Comparison of ENCODE assay signal across 22 cellular contexts in the genomic region with DNA sequence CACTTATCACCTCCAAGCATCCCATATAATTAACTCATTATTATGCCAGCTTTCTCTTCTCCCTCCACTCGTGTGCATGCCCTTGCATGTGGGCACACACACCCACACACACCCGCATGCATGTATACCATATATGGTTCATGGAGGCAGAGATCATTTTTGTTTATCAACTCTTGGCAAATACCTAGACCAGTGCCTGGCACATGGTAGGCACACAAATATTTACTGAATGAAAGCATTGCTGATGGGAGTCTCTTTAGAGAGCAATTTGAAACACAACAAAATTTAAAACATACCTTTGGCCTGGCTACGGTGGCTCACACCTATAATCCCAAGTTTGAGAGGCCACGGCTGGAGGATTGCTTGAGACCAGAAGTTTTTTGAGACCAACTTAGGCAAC. TPM values are rescaled to one million over a fixed set of nuclear protein-coding genes. Genes with fewer than 3 reads are reported as not detected.
DNase-seq lines count a peak whose midpoint lies in the region; ATAC-seq, FAIRE-seq and TF ChIP-seq lines count a peak whose summit lies in the region.
"Had no signal": no experiment of that assay in that cellular context is flagged by ENCODE, and none has a peak within 500 bp of the region (broad histone marks: within the 10 kb centered on the region; RNA-seq: fewer than 3 reads in every experiment).

No MANE protein-coding gene starts in this region.

- 68 to 73% (median 72%) methylated on average over 4 of the region's 4 CpGs for WGBS in small intestine, 3 donors

- H3K4me3 ChIP-seq in small intestine (ENCODE audit: low read depth in 1 of 2, low read length in 2 of 2) (no peak overlapping the region), BE2C (ENCODE audit: low read depth, low read length) (no peak overlapping the region)

- H3K27me3 ChIP-seq in small intestine (ENCODE audit: control insufficient read depth in 2 of 2, insufficient read depth in 2 of 2, low read length in 2 of 2) (no peaks in the 10 kb centered on the region), BE2C (no peaks in the 10 kb centered on the region)

- no peak overlapping the region for H3K27ac ChIP-seq in small intestine (ENCODE audit: low read depth in 1 of 2, low read length in 1 of 2)

- no peak for TF ChIP-seq CTCF in BE2C (IDR thresholded peaks at IDR 0.05; ENCODE audit: low read depth, low read length)

- intact Hi-C loops in left colon (cut with DNase I, micrococcal nuclease) = no loop called here

- H3K4me1 ChIP-seq in small intestine (ENCODE audit: control insufficient read depth in 2 of 2, insufficient read depth in 1 of 2, low read depth in 1 of 2, low read length in 1 of 2) (no peaks in the 10 kb centered on the region), BE2C (no peaks in the 10 kb centered on the region)

- H3K9me3 ChIP-seq in small intestine (ENCODE audit: control insufficient read depth, low read depth) (no peaks in the 10 kb centered on the region), BE2C (no peaks in the 10 kb centered on the region)

- peak; percentile 42 for ATAC-seq in left colon
- ATAC-seq: HCT116, PC-3 had no signal

- H3K36me3 ChIP-seq in small intestine (ENCODE audit: control insufficient read depth in 2 of 2, insufficient read depth in 2 of 2, low read length in 2 of 2) (peaks cover 0 to 3% of the 10 kb centered on the region in 2 donors), BE2C (no peaks in the 10 kb centered on the region)

- DNase-seq in NCI-H2029 (lab: John Stamatoyannopoulos, UW) (peak; percentile 5), NCI-H2029 treated with DMSO at 0.1 percent for 48 hours (lab: John Stamatoyannopoulos, UW) (no peak), NCI-H226 (peak; percentile 1), left colon (no peak), small intestine (peak; percentile 3), BE2C (no peak), NOMO-1 treated with DMSO at 0.1 percent for 48 hours (lab: John Stamatoyannopoulos, UW; ENCODE audit: unreplicated experiment) (no peak), CD1c-positive myeloid dendritic cell (ENCODE audit: extremely low spot score) (no peak)
- DNase-seq: DND-41, GDM1, NCI-H1092 treated with DMSO at 0.1 percent for 48 hours, NCI-H187 treated with DMSO at 0.1 percent for 48 hours, NCI-H526 treated with DMSO at 0.1 percent for 48 hours, PC-3 had no signal

- no peak for FAIRE-seq in small intestine (lab: Jason Lieb, UNC)
- FAIRE-seq: D721Med, GM12892, HTR-8/SVneo had no signal

RNA-seq across cellular contexts. Expression of a gene that starts 51.1 kb away (rescaled TPM):
- under 1 TPM; 0.20 to 0.27 TPM for total RNA-seq in left colon
- 1 to 10 TPM in 1 of 3 donors, not detected in 2; 2.3 TPM for polyA plus RNA-seq in small intestine
- 327 TPM for polyA plus RNA-seq in BE2C (2012; ENCODE audit: insufficient read depth, insufficient read length, low read depth)
- total RNA-seq: A172, PC-3, SK-MEL-5 had no signal
- polyA plus RNA-seq: CD14-positive monocyte had no signal

RNA-seq across cellular contexts. Expression of a gene that starts 58.0 kb away (rescaled TPM):
- total RNA-seq in left colon = not detected
- not detected for polyA plus RNA-seq in small intestine
- 8.3 TPM for polyA plus RNA-seq in BE2C (2012; ENCODE audit: insufficient read depth, insufficient read length, low read depth)
- total RNA-seq: A172, M059J, PC-3, SK-MEL-5 had no signal
- polyA plus RNA-seq: CD14-positive monocyte had no signal

Comparison
In these comparisons a context has a peak if more than half of its experiments do, and no peak if none do; other contexts are left out.
1. DNase-seq: peak in NCI-H2029 (single experiment), NCI-H226 (single experiment) and small intestine (single experiment); none in NCI-H2029 treated with DMSO at 0.1 percent for 48 hours (single experiment), left colon (0 of 2), BE2C (single experiment), NOMO-1 treated with DMSO at 0.1 percent for 48 hours (single experiment) and CD1c-positive myeloid dendritic cell (single experiment).